8 cellular contexts compared by ENCODE assay signal in genomic region chr1:33256335-33256700, GRCh38. TPM values are rescaled to one million over a fixed set of nuclear protein-coding genes. Genes with fewer than 3 reads are reported as not detected.
DNase-seq lines count a peak whose midpoint lies in the region; ATAC-seq, FAIRE-seq and TF ChIP-seq lines count a peak whose summit lies in the region.

TSS of gene ZNF362 (plus strand) at chr1:33256492. CDS start at chr1:33270575, 14,083 bp downstream.

- H3K27me3 ChIP-seq in BLaER1 (no peaks in the 10 kb centered on the region), bronchial epithelial cell (ENCODE audit: control insufficient read depth, insufficient read depth, low read length) (no peaks in the 10 kb centered on the region)

- H3K4me3 ChIP-seq in BLaER1 (peak within 1 kb of the TSS; percentile 78), NB4 (ENCODE audit: low read depth, low read length) (peak within 1 kb of the TSS; percentile 76), bronchial epithelial cell (ENCODE audit: low read depth, low read length) (peak within 1 kb of the TSS; percentile 48), skin epidermis (peak within 1 kb of the TSS; percentile 57 to 71 (median 63))

- TF ChIP-seq CTCF in NB4 (IDR thresholded peaks at IDR 0.05; ENCODE audit: low read depth, low read length) (no peak), activated B cell treated with CpG ODN at 0.5 μM for 24 hours (IDR thresholded peaks at IDR 0.05) (no peak), bronchial epithelial cell (IDR thresholded peaks at IDR 0.05; ENCODE audit: insufficient read depth, low read length, severe bottlenecking) (peak; percentile 10)

- H3K36me3 ChIP-seq in BLaER1 (peaks cover 22% of the 10 kb centered on the region), bronchial epithelial cell (ENCODE audit: control insufficient read depth, insufficient read depth, low read length) (no peaks in the 10 kb centered on the region)

- H3K27ac Mint-ChIP-seq in activated B cell treated with CpG ODN at 0.5 μM for 24 hours = peak within 1 kb of the TSS; percentile 95

- POLR2A ChIA-PET in activated B cell treated with CpG ODN at 0.5 μM for 24 hours (lab: Charles Lee) = no interaction called here

- H3K36me3 Mint-ChIP-seq in activated B cell treated with CpG ODN at 0.5 μM for 24 hours (ENCODE audit: low read depth) = peaks cover 5% of the 10 kb centered on the region

- CTCF ChIA-PET in activated B cell treated with CpG ODN at 0.5 μM for 24 hours (lab: Charles Lee) = no interaction called here

- peaks cover 34% of the 10 kb centered on the region for H3K4me1 Mint-ChIP-seq in activated B cell treated with CpG ODN at 0.5 μM for 24 hours

- H3K27ac ChIP-seq in BLaER1 = peak within 1 kb of the TSS; percentile 94
- H3K27ac ChIP-seq in skin epidermis = peak within 1 kb of the TSS; percentile 75 to 98 (median 95)

- DNase-seq in NB4 (ENCODE audit: low read depth) = peak; percentile 75
- DNase-seq in activated B cell treated with CpG ODN at 0.5 μM for 24 hours = peak; percentile 62
- DNase-seq in bronchial epithelial cell (ENCODE audit: low read depth) = peak; percentile 21
- peak; percentile 82 for DNase-seq in iPS-NIHi11 (ENCODE audit: low spot score)

- peak within 1 kb of the TSS; percentile 100 for H3K4me2 ChIP-seq in BLaER1

- ATAC-seq in GM19455 (IDR thresholded peaks at IDR 0.05; ENCODE audit: unreplicated experiment) (peak; percentile 59), activated B cell treated with CpG ODN at 0.5 μM for 24 hours (ENCODE audit: low read depth) (peak; percentile 78), HG02973 (IDR thresholded peaks at IDR 0.05; ENCODE audit: unreplicated experiment) (no peak)

- no peak for TF ChIP-seq POLR2A in NB4 (IDR thresholded peaks at IDR 0.05; ENCODE audit: extremely low read depth, insufficient read length)

- H4K20me1 ChIP-seq in BLaER1 = peaks cover 38% of the 10 kb centered on the region

- no peaks in the 10 kb centered on the region for H3K9me3 ChIP-seq in BLaER1

- peak within 1 kb of the TSS; percentile 97 for H3K4me3 Mint-ChIP-seq in activated B cell treated with CpG ODN at 0.5 μM for 24 hours

- intact Hi-C loops in activated B cell treated with CpG ODN at 0.5 μM for 24 hours (cut with micrococcal nuclease) = loop anchor here (1.0 to 5.0 kb wide), 5 partner anchors 41 to 439 kb away; partner anchors contain the start of genes S100PBP and YARS1

- peaks cover 41% of the 10 kb centered on the region for H3K4me1 ChIP-seq in BLaER1

- no peaks in the 10 kb centered on the region for H3K27me3 Mint-ChIP-seq in activated B cell treated with CpG ODN at 0.5 μM for 24 hours

- FAIRE-seq in bronchial epithelial cell (lab: Jason Lieb, UNC) = no peak

- peak within 1 kb of the TSS; percentile 97 for H3K9ac ChIP-seq in BLaER1

- no peaks in the 10 kb centered on the region for H3K9me3 Mint-ChIP-seq in activated B cell treated with CpG ODN at 0.5 μM for 24 hours

RNA-seq across cellular contexts. Expression of gene ZNF362, which starts in this region (rescaled TPM):
- total RNA-seq in activated B cell treated with CpG ODN at 0.5 μM for 24 hours = 14.1 and 17.7 TPM in 2 replicates
- 0.51 and 1.1 TPM in 2 replicates for total RNA-seq in bronchial epithelial cell

Comparison
In these comparisons a context has a peak if more than half of its experiments do, and no peak if none do; other contexts are left out.
1. DNase-seq: peak in every context shown above with its lines; median percentile 82 in iPS-NIHi11; 75 in NB4; 62 in activated B cell treated with CpG ODN at 0.5 μM for 24 hours; 21 in bronchial epithelial cell.